Comparison of ENCODE assay signal across 36 cellular contexts in the genomic region with DNA sequence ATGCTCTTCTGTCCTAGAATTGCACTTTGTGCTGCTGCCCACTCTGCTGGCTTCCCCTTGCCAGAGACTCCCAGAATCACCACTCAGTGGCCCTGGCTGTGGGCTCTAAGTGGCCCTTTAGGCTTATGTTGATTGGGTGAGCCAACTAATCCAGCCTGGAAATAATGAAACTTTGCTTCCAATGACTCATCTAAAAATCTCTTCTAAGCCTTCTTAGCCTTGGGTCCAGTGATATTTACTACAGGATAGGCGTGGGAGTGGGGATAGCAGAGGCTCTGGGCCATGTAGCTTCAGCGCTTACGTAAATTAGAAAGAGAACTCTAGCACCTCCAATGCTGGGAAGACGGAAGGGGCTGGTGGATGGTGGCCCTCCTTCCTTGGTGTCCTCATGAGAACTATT.
"Had no signal": no experiment of that assay in that cellular context is flagged by ENCODE, and none has a peak within 500 bp of the region (broad histone marks: within the 10 kb centered on the region; RNA-seq: fewer than 3 reads in every experiment).

No MANE protein-coding gene starts in this region.

- H3K4me3 ChIP-seq: ascending aorta, cardiac muscle cell, MG63, Peyer's patch had no signal

- H3K4me1 ChIP-seq: ascending aorta, Peyer's patch had no signal

- H3K27ac ChIP-seq: ascending aorta, cardiac muscle cell, Peyer's patch, RWPE1 had no signal

- DNase-seq: activated CD4-positive, alpha-beta memory T cell treated with anti-CD3 and anti-CD28 coated beads, Interleukin-2, amount 10 ng/mL, durations not matched to agents 7 days and 5 days; activated CD4-positive, alpha-beta T cell treated with anti-CD3 and anti-CD28 coated beads for 1 hour; activated CD4-positive, alpha-beta T cell treated with anti-CD3 and anti-CD28 coated beads for 48 hours; activated CD4-positive, CD25-positive, alpha-beta regulatory T cell; activated CD8-positive, alpha-beta memory T cell treated with anti-CD3 and anti-CD28 coated beads for 24 hours; activated CD8-positive, alpha-beta memory T cell treated with anti-CD3 and anti-CD28 coated beads, Interleukin-2, amount 10 ng/mL, durations not matched to agents 7 days and 5 days; activated CD8-positive, alpha-beta memory T cell treated with anti-CD3 and anti-CD28 coated beads, Interleukin-2, amount 50 U/mL, for 48 hours; activated effector memory CD4-positive, alpha-beta T cell treated with Interleukin-2 at 50 U/mL for 16 hours; activated naive CD4-positive, alpha-beta T cell treated with anti-CD3 and anti-CD28 coated beads, Interleukin-2, amount 10 ng/mL, durations not matched to agents 7 days and 5 days; activated naive CD8-positive, alpha-beta T cell treated with anti-CD3 and anti-CD28 coated beads, Interleukin-2, amount 50 U/mL, for 24 hours; activated T-cell treated with anti-CD3 and anti-CD28 coated beads, Interleukin-2, amount 50 U/mL, for 48 hours; amniotic stem cell; Karpas-422; KBM-7; MG63; MV-4-11; NCI-H1092; NCI-H187 treated with DMSO at 0.1 percent for 48 hours; NCI-H2081; NCI-H2171 treated with DMSO at 0.1 percent for 48 hours; NCI-H2227 treated with DMSO at 0.1 percent for 48 hours; NCI-H446; NCI-H510A treated with DMSO at 0.1 percent for 48 hours; NCI-H526 treated with DMSO at 0.1 percent for 48 hours; NK-92 treated with Interleukin-12 subunit alpha and Interleukin-12 subunit beta, amount 100 ng/mL, for 24 hours; PC-3; Peyer's patch; SIG-M5; SW 1271; T-helper 1 cell; T-helper 2 cell; T-helper 9 cell had no signal

- H3K36me3 ChIP-seq: ascending aorta, cardiac muscle cell, MG63, Peyer's patch had no signal

- ATAC-seq: activated CD8-positive, alpha-beta memory T cell treated with anti-CD3 and anti-CD28 coated beads, Interleukin-2, amount 10 ng/mL, durations not matched to agents 7 days and 5 days; activated naive CD8-positive, alpha-beta T cell treated with anti-CD3 and anti-CD28 coated beads, Interleukin-2, amount 50 U/mL, for 24 hours; PC-3; Right ventricle myocardium inferior had no signal

- H3K9me3 ChIP-seq: ascending aorta, MG63, Peyer's patch had no signal
